In genomic region chr1:161439280-161440232, GRCh38 we compare ENCODE assay signal across 8 cellular contexts.
A peak's percentile ranks its signal among the peaks of the same experiment; 100 is the strongest.
DNase-seq lines count a peak whose midpoint lies in the region; ATAC-seq, FAIRE-seq and TF ChIP-seq lines count a peak whose summit lies in the region.

No MANE protein-coding gene starts in this region.

- TF ChIP-seq CTCF in GM13977 (IDR thresholded peaks at IDR 0.05; ENCODE audit: extremely low read depth, insufficient read depth, missing control alignments) (no peak), endothelial cell of umbilical vein (IDR thresholded peaks at IDR 0.05; ENCODE audit: extremely low read depth in 1 of 2, insufficient read depth in 1 of 2, low read depth in 1 of 2, low read length in 2 of 2) (no peak), pancreas (IDR thresholded peaks at IDR 0.05) (no peak), omental fat pad (IDR thresholded peaks at IDR 0.05) (no peak)

- H3K27ac ChIP-seq in endothelial cell of umbilical vein (ENCODE audit: insufficient read depth, low read depth, low read length) = no peak overlapping the region
- H3K27ac ChIP-seq in pancreas = no peak overlapping the region

- dilution Hi-C loops in endothelial cell of umbilical vein (cut with MboI; ENCODE audit: extremely low pct_ligation_motif_present, low sequenced_read_pairs) = no loop called here

- peak; percentile 65 for DNase-seq in GM13977 (ENCODE audit: low spot score)
- peak; percentile 32 for DNase-seq in SK-N-DZ (ENCODE audit: low spot score)
- peak; percentile 9 for DNase-seq in endothelial cell of umbilical vein (ENCODE audit: low read depth, low spot score)
- peak in 5 of 6 donors; percentile 3 to 81 (median 37) for DNase-seq in pancreas
- DNase-seq in omental fat pad (ENCODE audit: low spot score) = no peak
- DNase-seq in SKM-1 treated with dmso at 0.1 percent for 144 hours (lab: John Stamatoyannopoulos, UW; ENCODE audit: unreplicated experiment) = no peak
- DNase-seq in C1 segment of cervical spinal cord (lab: John Stamatoyannopoulos, UW) = no peak

- BruUV-seq in endothelial cell of umbilical vein (replicated peaks; lab: Mats Ljungman, UMichigan) = no TSS peak

- FAIRE-seq in endothelial cell of umbilical vein (lab: Jason Lieb, UNC) (no peak), pancreas (lab: Jason Lieb, UNC) (no peak)

- H3K4me3 ChIP-seq in endothelial cell of umbilical vein (replicated peaks in 1 of 3; ENCODE audit: insufficient read depth in 1 of 3, low read depth in 1 of 3, low read length in 3 of 3) (peak overlapping the region in 2 of 3 experiments; percentile 0 to 10), pancreas (peak overlapping the region in 2 of 4 donors; percentile 14 to 59)

- ATAC-seq in pancreas = peak in 1 of 4 donors; percentile 13
- no peak for ATAC-seq in omental fat pad (ENCODE audit: low FRiP score)
- ATAC-seq in HG02678 (IDR thresholded peaks at IDR 0.05; ENCODE audit: unreplicated experiment) = no peak

- CTCF ChIA-PET in endothelial cell of umbilical vein (lab: Charles Lee) = interaction anchor here (0.6 to 2.0 kb wide), 6 partner anchors 11 to 245 kb away, joined by 3 to 14 read pairs (median 6); partner anchors contain the start of gene TOMM40L

- H3K27me3 ChIP-seq in endothelial cell of umbilical vein (ENCODE audit: control insufficient read depth in 2 of 2, insufficient read depth in 2 of 2, low read length in 2 of 2) (peaks cover 12% of the 10 kb centered on the region in 2 experiments), pancreas (no peaks in the 10 kb centered on the region)

- H3K36me3 ChIP-seq in endothelial cell of umbilical vein (ENCODE audit: control insufficient read depth in 2 of 2, extremely low read depth in 1 of 2, insufficient read depth in 2 of 2, low read length in 2 of 2) (no peaks in the 10 kb centered on the region), pancreas (no peaks in the 10 kb centered on the region)

- H3K79me2 ChIP-seq in endothelial cell of umbilical vein (ENCODE audit: control insufficient read depth, insufficient read depth, low read length) = no peaks in the 10 kb centered on the region

- no peaks in the 10 kb centered on the region for H3K9me1 ChIP-seq in endothelial cell of umbilical vein (replicated peaks; ENCODE audit: control insufficient read depth, extremely low read depth, insufficient read depth, low read length)

- WGBS in pancreas, 2 donors = 29 to 36% methylated on average over 43 to 44 of the region's 44 CpGs

- TF ChIP-seq POLR2A in endothelial cell of umbilical vein (IDR thresholded peaks at IDR 0.05; ENCODE audit: low read depth, low read length) = no peak

- H2AFZ ChIP-seq in endothelial cell of umbilical vein (ENCODE audit: low read depth, low read length) = peak overlapping the region; percentile 5

- no peaks in the 10 kb centered on the region for H4K20me1 ChIP-seq in endothelial cell of umbilical vein (replicated peaks; ENCODE audit: control insufficient read depth, extremely low read depth, insufficient read depth, low read length)

- in situ Hi-C loops in GM13977 (cut with MboI; ENCODE audit: low pct_unique_long_range_greater_than_20kb, low sequenced_read_pairs, unreplicated experiment) = no loop called here

- intact Hi-C loops in endothelial cell of umbilical vein (cut with micrococcal nuclease) = loop anchor here (10.0 kb wide), 1 partner anchor 45 kb away; no protein-coding TSS in a partner anchor
- intact Hi-C loops in pancreas (cut with DNase I) = no loop called here

- no peak overlapping the region for H3K9ac ChIP-seq in endothelial cell of umbilical vein (replicated peaks; ENCODE audit: extremely low read depth, insufficient read depth, low read length)

- peaks cover 5% of the 10 kb centered on the region for H3K4me1 ChIP-seq in endothelial cell of umbilical vein (ENCODE audit: control insufficient read depth, extremely low read depth, insufficient read depth, low read length)
- no peaks in the 10 kb centered on the region for H3K4me1 ChIP-seq in pancreas

- POLR2A ChIA-PET in endothelial cell of umbilical vein (lab: Charles Lee) = no interaction called here

- H3K9me3 ChIP-seq in endothelial cell of umbilical vein (replicated peaks; ENCODE audit: control insufficient read depth, insufficient read depth, low read length) (no peaks in the 10 kb centered on the region), pancreas (no peaks in the 10 kb centered on the region)

- peak overlapping the region; percentile 27 for H3K4me2 ChIP-seq in endothelial cell of umbilical vein (ENCODE audit: insufficient read depth, low read length)

TF ChIP-seq in endothelial cell of umbilical vein, 7 proteins besides CTCF, POLR2A, EP300 and RAD21:
- TF ChIP-seq POLR2AphosphoS5 (IDR thresholded peaks at IDR 0.05; ENCODE audit: insufficient read depth, low read depth, low read length) (no peak), MYC (IDR thresholded peaks at IDR 0.05; ENCODE audit: low read depth, low read length) (no peak), MAX (IDR thresholded peaks at IDR 0.05; ENCODE audit: insufficient read depth, insufficient read length) (no peak), FOS (IDR thresholded peaks at IDR 0.05; ENCODE audit: borderline replicate concordance, insufficient read depth, low read length) (no peak), GATA2 (IDR thresholded peaks at IDR 0.05; ENCODE audit: insufficient read depth, insufficient read length, low read depth, low read length) (no peak), EZH2 (IDR thresholded peaks at IDR 0.05; ENCODE audit: borderline replicate concordance, low read depth, low read length, severe bottlenecking) (no peak), JUN (IDR thresholded peaks at IDR 0.05; ENCODE audit: borderline replicate concordance, insufficient read depth, insufficient read length, low read depth) (no peak)

Comparison
In these comparisons a context has a peak if more than half of its experiments do, and no peak if none do; other contexts are left out.
1. DNase-seq: peak in GM13977 (single experiment), SK-N-DZ (single experiment), endothelial cell of umbilical vein (single experiment) and pancreas (5 of 6); none in omental fat pad (single experiment), SKM-1 treated with dmso at 0.1 percent for 144 hours (single experiment) and C1 segment of cervical spinal cord (0 of 14).